10 cellular contexts compared by ENCODE assay signal in genomic region chr2:126644630-126645191, GRCh38. TPM values are rescaled to one million over a fixed set of nuclear protein-coding genes. Genes with fewer than 3 reads are reported as not detected.
DNase-seq lines count a peak whose midpoint lies in the region; ATAC-seq, FAIRE-seq and TF ChIP-seq lines count a peak whose summit lies in the region.
"Had no signal": no experiment of that assay in that cellular context is flagged by ENCODE, and none has a peak within 500 bp of the region (broad histone marks: within the 10 kb centered on the region; RNA-seq: fewer than 3 reads in every experiment).

No MANE protein-coding gene starts in this region.

- H3K27me3 ChIP-seq in left lung: no peaks in the 10 kb centered on the region

- H3K4me3 ChIP-seq in left lung: no peak overlapping the region

- intact Hi-C loops in left lung (cut with DNase I): no loop called here

- TF ChIP-seq CTCF in left lung (IDR thresholded peaks at IDR 0.05): no peak

- ATAC-seq in GM18861 (IDR thresholded peaks at IDR 0.05; ENCODE audit: unreplicated experiment) (peak; percentile 84), GM21825 (IDR thresholded peaks at IDR 0.05; ENCODE audit: unreplicated experiment) (peak; percentile 93), HG03565 (IDR thresholded peaks at IDR 0.05; ENCODE audit: unreplicated experiment) (peak; percentile 74), left lung (peak; percentile 46)

- H3K36me3 ChIP-seq in left lung: no peaks in the 10 kb centered on the region

- DNase-seq in left lung (no peak), NCI-H1436 treated with DMSO at 0.1 percent for 48 hours (lab: John Stamatoyannopoulos, UW) (no peak), NCI-H128 (lab: John Stamatoyannopoulos, UW; ENCODE audit: unreplicated experiment) (no peak), amniotic stem cell (lab: John Stamatoyannopoulos, UW) (no peak), H54 (ENCODE audit: insufficient read length, low spot score) (no peak)
- DNase-seq: foreskin fibroblast, SK-N-SH had no signal

- H3K27ac ChIP-seq in left lung: peak overlapping the region in 1 of 2 donors; percentile 6

- H3K9me3 ChIP-seq in left lung: no peaks in the 10 kb centered on the region
- H3K9me3 ChIP-seq: SK-N-SH had no signal

- FAIRE-seq in H54 (lab: Jason Lieb, UNC): no peak

- TF ChIP-seq POLR2A in H54 (IDR thresholded peaks at IDR 0.05; ENCODE audit: low read depth, low read length): no peak

- peaks cover 0 to 4% of the 10 kb centered on the region in 2 donors for H3K4me1 ChIP-seq in left lung

RNA-seq across cellular contexts. Expression of gene GYPC, which starts 11.2 kb away (rescaled TPM):
- 10 to 100 TPM; 44.0 to 74.0 TPM for total RNA-seq in left lung
